ENCODE assay signal across 8 cellular contexts in the genomic region with DNA sequence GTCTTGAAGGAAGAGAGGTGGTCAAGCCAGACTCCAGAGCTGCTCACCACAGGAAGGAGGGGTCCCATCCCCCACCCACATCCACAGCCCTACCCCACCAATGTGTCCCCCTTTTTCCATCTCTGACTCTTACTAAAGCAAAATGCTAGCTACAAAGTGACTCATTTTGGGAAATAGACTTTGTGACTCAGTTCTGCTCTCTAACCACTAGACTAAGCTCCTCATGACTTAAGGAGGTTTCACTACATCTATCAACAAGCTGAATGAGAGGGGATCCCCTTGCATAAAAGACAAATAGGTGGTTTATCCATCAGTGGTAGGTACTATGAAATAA. TPM values are rescaled to one million over a fixed set of nuclear protein-coding genes. Genes with fewer than 3 reads are reported as not detected.
DNase-seq lines count a peak whose midpoint lies in the region; ATAC-seq and TF ChIP-seq lines count a peak whose summit lies in the region.

No MANE protein-coding gene starts in this region.

- intact Hi-C loops in cardiac septum (cut with DNase I) = no loop called here
- intact Hi-C loops in upper lobe of right lung (cut with DNase I) = no loop called here
- intact Hi-C loops in Calu3 (cut with micrococcal nuclease; ENCODE audit: unreplicated experiment) = no loop called here

- ATAC-seq in GM19372 (IDR thresholded peaks at IDR 0.05; ENCODE audit: low read depth, unreplicated experiment) (peak; percentile 85), HG03108 (IDR thresholded peaks at IDR 0.05; ENCODE audit: unreplicated experiment) (peak; percentile 90), upper lobe of right lung (no peak)
- ATAC-seq in activated naive CD4-positive, alpha-beta T cell treated with anti-CD3 and anti-CD28 coated beads, Interleukin-2, amount 50 U/mL, for 72 hours = peak; percentile 96

- peaks cover 0 to 9% of the 10 kb centered on the region in 2 donors for H3K36me3 Mint-ChIP-seq in activated naive CD4-positive, alpha-beta T cell treated with anti-CD3 and anti-CD28 coated beads, Interleukin-2, amount 50 U/mL, for 72 hours
- no peaks in the 10 kb centered on the region for H3K36me3 Mint-ChIP-seq in Calu3 (ENCODE audit: insufficient read depth, unreplicated experiment)

- H3K36me3 ChIP-seq in upper lobe of right lung = no peaks in the 10 kb centered on the region

- no peaks in the 10 kb centered on the region for H3K4me1 ChIP-seq in upper lobe of right lung

- CTCF ChIA-PET in Calu3 (lab: Charles Lee) = interaction anchor here (1.5 kb wide), 1 partner anchor 52 kb away, joined by 3 read pairs; no protein-coding TSS in a partner anchor

- H3K27me3 ChIP-seq in upper lobe of right lung = no peaks in the 10 kb centered on the region

- no peak overlapping the region for H3K27ac ChIP-seq in upper lobe of right lung

- no peaks in the 10 kb centered on the region for H3K27me3 Mint-ChIP-seq in Calu3 (ENCODE audit: unreplicated experiment)

- H3K4me3 Mint-ChIP-seq in Calu3 (ENCODE audit: low read depth, unreplicated experiment) = no peak overlapping the region

- peak overlapping the region; percentile 37 to 76 for H3K27ac Mint-ChIP-seq in activated naive CD4-positive, alpha-beta T cell treated with anti-CD3 and anti-CD28 coated beads, Interleukin-2, amount 50 U/mL, for 72 hours
- H3K27ac Mint-ChIP-seq in Calu3 (ENCODE audit: unreplicated experiment) = no peak overlapping the region

- H3K9me3 Mint-ChIP-seq in activated naive CD4-positive, alpha-beta T cell treated with anti-CD3 and anti-CD28 coated beads, Interleukin-2, amount 50 U/mL, for 72 hours = peaks cover 0 to 5% of the 10 kb centered on the region in 2 donors
- no peaks in the 10 kb centered on the region for H3K9me3 Mint-ChIP-seq in Calu3 (ENCODE audit: low read depth, unreplicated experiment)

- no TSS peak for BruUV-seq in Calu3 (replicated peaks; lab: Mats Ljungman, UMichigan)

- H3K4me1 Mint-ChIP-seq in Calu3 (ENCODE audit: low read depth, unreplicated experiment) = no peaks in the 10 kb centered on the region

- peak; percentile 70 for DNase-seq in CD1c-positive myeloid dendritic cell (ENCODE audit: extremely low spot score)
- DNase-seq in activated naive CD4-positive, alpha-beta T cell treated with anti-CD3 and anti-CD28 coated beads, Interleukin-2, amount 50 U/mL, for 72 hours (ENCODE audit: low spot score in 2 of 2) = peak; percentile 54 to 66
- DNase-seq in cardiac septum (ENCODE audit: low spot score) = no peak
- DNase-seq in amniotic stem cell (lab: John Stamatoyannopoulos, UW) = no peak
- no peak for DNase-seq in upper lobe of right lung
- DNase-seq in Calu3 = no peak

- TF ChIP-seq CTCF in upper lobe of right lung (IDR thresholded peaks at IDR 0.05) = no peak
- no peak for TF ChIP-seq CTCF in Calu3 (IDR thresholded peaks at IDR 0.05; ENCODE audit: unreplicated experiment)

- no peaks in the 10 kb centered on the region for H3K9me3 ChIP-seq in upper lobe of right lung

- no peak overlapping the region for H3K4me3 ChIP-seq in upper lobe of right lung

RNA-seq across cellular contexts. Expression of gene ADRB2, which starts 35.1 kb away (rescaled TPM):
- total RNA-seq in activated naive CD4-positive, alpha-beta T cell treated with anti-CD3 and anti-CD28 coated beads, Interleukin-2, amount 50 U/mL, for 72 hours = 1 to 10 TPM in 1 of 2 donors, under 1 TPM in 1; 0.29 to 1.1 TPM
- 2.6 TPM for total RNA-seq in cardiac septum
- 28.0 TPM for total RNA-seq in upper lobe of right lung
- 16.6 and 16.9 TPM in 2 replicates for total RNA-seq in Calu3 (2022)

Comparison
In these comparisons a context has a peak if more than half of its experiments do, and no peak if none do; other contexts are left out.
1. DNase-seq: peak in CD1c-positive myeloid dendritic cell (single experiment) and activated naive CD4-positive, alpha-beta T cell treated with anti-CD3 and anti-CD28 coated beads, Interleukin-2, amount 50 U/mL, for 72 hours (2 of 2); none in cardiac septum (single experiment), amniotic stem cell (single experiment), upper lobe of right lung (single experiment) and Calu3 (single experiment).